Comparison of ENCODE assay signal across 9 cellular contexts in genomic region chr3:120497318-120497717, GRCh38. TPM values are rescaled to one million over a fixed set of nuclear protein-coding genes. Genes with fewer than 3 reads are reported as not detected.
DNase-seq lines count a peak whose midpoint lies in the region; ATAC-seq and TF ChIP-seq lines count a peak whose summit lies in the region.
"Had no signal": no experiment of that assay in that cellular context is flagged by ENCODE, and none has a peak within 500 bp of the region (broad histone marks: within the 10 kb centered on the region; RNA-seq: fewer than 3 reads in every experiment).

No MANE protein-coding gene starts in this region.

- intact Hi-C loops in left ventricle myocardium superior (cut with micrococcal nuclease) = no loop called here

- DNase-seq in H4 (ENCODE audit: low spot score) (peak; percentile 79), astrocyte of the cerebellum (ENCODE audit: low read depth) (peak; percentile 95), left ventricle myocardium superior (no peak), smooth muscle cell of the brain vasculature (ENCODE audit: low read depth, low spot score) (peak; percentile 82), GM13977 (ENCODE audit: low spot score) (no peak), NCI-H1436 treated with DMSO at 0.1 percent for 48 hours (lab: John Stamatoyannopoulos, UW) (no peak), SKM-1 (lab: John Stamatoyannopoulos, UW; ENCODE audit: unreplicated experiment) (no peak)
- DNase-seq: activated CD4-positive, alpha-beta T cell treated with anti-CD3 and anti-CD28 coated beads for 1 hour had no signal

- H3K4me3 ChIP-seq in astrocyte of the cerebellum (ENCODE audit: low read depth, low read length) = no peak overlapping the region

- TF ChIP-seq CTCF in astrocyte of the cerebellum (IDR thresholded peaks at IDR 0.05; ENCODE audit: low read depth, low read length, missing control alignments) (no peak), GM13977 (IDR thresholded peaks at IDR 0.05; ENCODE audit: extremely low read depth, insufficient read depth, missing control alignments) (no peak)

- in situ Hi-C loops in astrocyte of the cerebellum (cut with HindIII; ENCODE audit: low sequenced_read_pairs) = no loop called here
- in situ Hi-C loops in GM13977 (cut with MboI; ENCODE audit: low pct_unique_long_range_greater_than_20kb, low sequenced_read_pairs, unreplicated experiment) = no loop called here

- ATAC-seq in left ventricle myocardium superior = peak; percentile 78
- no peak for ATAC-seq in HG02981 (IDR thresholded peaks at IDR 0.05; ENCODE audit: unreplicated experiment)

RNA-seq across cellular contexts. Expression of gene FSTL1, which starts 46.5 kb away (rescaled TPM):
- 290 and 316 TPM in 2 replicates for total RNA-seq in H4 (2014; rRNA removed; shearing (Covaris generic))
- 186 TPM for total RNA-seq in left ventricle myocardium superior

Comparison
In these comparisons a context has a peak if more than half of its experiments do, and no peak if none do; other contexts are left out.
1. DNase-seq: peak in H4 (single experiment), astrocyte of the cerebellum (single experiment) and smooth muscle cell of the brain vasculature (single experiment); none in left ventricle myocardium superior (single experiment), GM13977 (single experiment), NCI-H1436 treated with DMSO at 0.1 percent for 48 hours (single experiment) and SKM-1 (single experiment).